In genomic region chr1:157194739-157195520, GRCh38 we compare ENCODE assay signal across 19 cellular contexts. TPM values are rescaled to one million over a fixed set of nuclear protein-coding genes. Genes with fewer than 3 reads are reported as not detected.
DNase-seq lines count a peak whose midpoint lies in the region; ATAC-seq and TF ChIP-seq lines count a peak whose summit lies in the region.
"Had no signal": no experiment of that assay in that cellular context is flagged by ENCODE, and none has a peak within 500 bp of the region (broad histone marks: within the 10 kb centered on the region; RNA-seq: fewer than 3 reads in every experiment).

No MANE protein-coding gene starts in this region.

- no peaks in the 10 kb centered on the region for H3K9me3 Mint-ChIP-seq in activated T-helper 2 cell treated with anti-CD3 and anti-CD28 coated beads, Interferon-gamma antibody, Interleukin-2, Interleukin-4, amounts not matched to agents 10 μg/mL and 5 μg/mL and 100 μg/mL, durations not matched to agents 14 hours and 24 hours and 36 hours
- no peaks in the 10 kb centered on the region for H3K9me3 Mint-ChIP-seq in mesothelial cell of epicardium
- H3K9me3 Mint-ChIP-seq: CD8-positive, alpha-beta T cell had no signal

- no peak for TF ChIP-seq CTCF in SK-N-SH (IDR thresholded peaks at IDR 0.05)
- TF ChIP-seq CTCF in sigmoid colon (IDR thresholded peaks at IDR 0.05) = no peak
- TF ChIP-seq CTCF in mesothelial cell of epicardium (IDR thresholded peaks at IDR 0.05; ENCODE audit: unreplicated experiment) = no peak

- peaks cover 62% of the 10 kb centered on the region for H3K27me3 ChIP-seq in SK-N-SH (ENCODE audit: insufficient read depth)
- peaks cover 0 to 15% (median 0%) of the 10 kb centered on the region in 3 donors for H3K27me3 ChIP-seq in sigmoid colon

- peaks cover 3% of the 10 kb centered on the region for H3F3A ChIP-seq in SK-N-SH (replicated peaks; ENCODE audit: insufficient read depth)

- H3K79me2 ChIP-seq in SK-N-SH (ENCODE audit: insufficient read depth) = no peaks in the 10 kb centered on the region

- no peaks in the 10 kb centered on the region for H3K4me1 ChIP-seq in SK-N-SH (ENCODE audit: control insufficient read depth in 1 of 2, insufficient read depth in 2 of 2, low read depth in 1 of 2, low read length in 1 of 2)
- no peaks in the 10 kb centered on the region for H3K4me1 ChIP-seq in sigmoid colon

- H3K9me2 ChIP-seq in SK-N-SH = no peaks in the 10 kb centered on the region

- intact Hi-C loops in activated T-helper 2 cell treated with anti-CD3 and anti-CD28 coated beads, Interferon-gamma antibody, Interleukin-2, Interleukin-4, amounts not matched to agents 10 μg/mL and 5 μg/mL and 100 μg/mL, durations not matched to agents 14 hours and 24 hours and 36 hours (cut with micrococcal nuclease) = no loop called here
- intact Hi-C loops in sigmoid colon (cut with DNase I) = no loop called here

- H3K9me3 ChIP-seq in SK-N-SH = no peaks in the 10 kb centered on the region
- H3K9me3 ChIP-seq in sigmoid colon = no peaks in the 10 kb centered on the region
- H3K9me3 ChIP-seq: MG63 had no signal

- no peaks in the 10 kb centered on the region for H4K20me1 ChIP-seq in SK-N-SH (ENCODE audit: insufficient read depth)

- H3K4me3 Mint-ChIP-seq in activated T-helper 2 cell treated with anti-CD3 and anti-CD28 coated beads, Interferon-gamma antibody, Interleukin-2, Interleukin-4, amounts not matched to agents 10 μg/mL and 5 μg/mL and 100 μg/mL, durations not matched to agents 14 hours and 24 hours and 36 hours (ENCODE audit: low read depth) = no peak overlapping the region
- no peak overlapping the region for H3K4me3 Mint-ChIP-seq in mesothelial cell of epicardium
- H3K4me3 Mint-ChIP-seq: CD8-positive, alpha-beta T cell had no signal

- POLR2A ChIA-PET in SK-N-SH (lab: Yijun Ruan, JAX) = no interaction called here

- no peak for TF ChIP-seq POLR2A in sigmoid colon (IDR thresholded peaks at IDR 0.05)

- peaks cover 4% of the 10 kb centered on the region for H3K4me1 Mint-ChIP-seq in activated T-helper 2 cell treated with anti-CD3 and anti-CD28 coated beads, Interferon-gamma antibody, Interleukin-2, Interleukin-4, amounts not matched to agents 10 μg/mL and 5 μg/mL and 100 μg/mL, durations not matched to agents 14 hours and 24 hours and 36 hours (ENCODE audit: low read depth)
- peaks cover 14% of the 10 kb centered on the region for H3K4me1 Mint-ChIP-seq in mesothelial cell of epicardium

- H2AFZ ChIP-seq in SK-N-SH (ENCODE audit: low read depth) = no peak overlapping the region

- no peak overlapping the region for H3K27ac ChIP-seq in SK-N-SH (ENCODE audit: low read depth in 2 of 2, low read length in 1 of 2)
- no peak overlapping the region for H3K27ac ChIP-seq in sigmoid colon
- H3K27ac ChIP-seq: 22Rv1, RWPE1 had no signal

- CTCF ChIA-PET in SK-N-SH (lab: Yijun Ruan, JAX) = interaction anchor here (0.8 to 2.2 kb wide), 6 partner anchors 9 to 300 kb away, joined by 3 to 5 read pairs (median 4); no protein-coding TSS in a partner anchor

- peak; percentile 37 for DNase-seq in SK-N-SH
- peak; percentile 4 for DNase-seq in activated T-helper 2 cell treated with anti-CD3 and anti-CD28 coated beads, Interferon-gamma antibody, Interleukin-2, Interleukin-4, amounts not matched to agents 10 μg/mL and 5 μg/mL and 100 μg/mL, durations not matched to agents 14 hours and 24 hours and 36 hours (ENCODE audit: low spot score)
- DNase-seq in islet precursor cell = peak; percentile 48
- peak; percentile 49 for DNase-seq in sigmoid colon
- no peak for DNase-seq in mesothelial cell of epicardium (ENCODE audit: low spot score in 2 of 2, unreplicated experiment in 2 of 2)
- DNase-seq in CD1c-positive myeloid dendritic cell (ENCODE audit: extremely low spot score) = no peak
- DNase-seq in kidney glomerular epithelial cell (lab: John Stamatoyannopoulos, UW) = no peak
- DNase-seq: CD8-positive, alpha-beta T cell; DMS79; GOT3; MG63; NCI-H1092; NCI-H146; NCI-H2081; NCI-H510A; PC-3 had no signal

- no peak overlapping the region for H3K27ac Mint-ChIP-seq in activated T-helper 2 cell treated with anti-CD3 and anti-CD28 coated beads, Interferon-gamma antibody, Interleukin-2, Interleukin-4, amounts not matched to agents 10 μg/mL and 5 μg/mL and 100 μg/mL, durations not matched to agents 14 hours and 24 hours and 36 hours
- H3K27ac Mint-ChIP-seq in mesothelial cell of epicardium = no peak overlapping the region
- H3K27ac Mint-ChIP-seq: CD8-positive, alpha-beta T cell had no signal

- no peak for TF ChIP-seq RAD21 in SK-N-SH (IDR thresholded peaks at IDR 0.05; ENCODE audit: low read length)

- H3K36me3 Mint-ChIP-seq in activated T-helper 2 cell treated with anti-CD3 and anti-CD28 coated beads, Interferon-gamma antibody, Interleukin-2, Interleukin-4, amounts not matched to agents 10 μg/mL and 5 μg/mL and 100 μg/mL, durations not matched to agents 14 hours and 24 hours and 36 hours (ENCODE audit: low read depth) = no peaks in the 10 kb centered on the region
- no peaks in the 10 kb centered on the region for H3K36me3 Mint-ChIP-seq in mesothelial cell of epicardium
- H3K36me3 Mint-ChIP-seq: CD8-positive, alpha-beta T cell had no signal

- H3K4me2 ChIP-seq in SK-N-SH = no peak overlapping the region

- ATAC-seq in SK-N-SH treated with all-trans-retinoic acid at 6 μM for 48 hours = no peak
- ATAC-seq: CD8-positive, alpha-beta T cell; PC-3 had no signal

- TF ChIP-seq EP300 in SK-N-SH (IDR thresholded peaks at IDR 0.05; ENCODE audit: borderline replicate concordance in 1 of 2, low read depth in 1 of 2, low read length in 1 of 2) = no peak
- no peak for TF ChIP-seq EP300 in sigmoid colon (IDR thresholded peaks at IDR 0.05)

- WGBS in SK-N-SH (ENCODE audit: low lambda C conversion rate) = 20% methylated on average over 1 of the region's 67 CpGs
- 46 to 82% methylated on average over 67 of the region's 67 CpGs for WGBS in sigmoid colon, 2 donors

- H3K9ac ChIP-seq in SK-N-SH = no peak overlapping the region

- H3K36me3 ChIP-seq in SK-N-SH (replicated peaks in 1 of 2; ENCODE audit: control insufficient read depth in 1 of 2, insufficient read depth in 2 of 2, low read length in 1 of 2) (no peaks in the 10 kb centered on the region), sigmoid colon (no peaks in the 10 kb centered on the region)
- H3K36me3 ChIP-seq: MG63 had no signal

- no peak overlapping the region for H3K4me3 ChIP-seq in SK-N-SH (ENCODE audit: low read depth in 2 of 2, low read length in 1 of 2)
- H3K4me3 ChIP-seq in sigmoid colon = no peak overlapping the region
- H3K4me3 ChIP-seq: MG63 had no signal

- H3K27me3 Mint-ChIP-seq in activated T-helper 2 cell treated with anti-CD3 and anti-CD28 coated beads, Interferon-gamma antibody, Interleukin-2, Interleukin-4, amounts not matched to agents 10 μg/mL and 5 μg/mL and 100 μg/mL, durations not matched to agents 14 hours and 24 hours and 36 hours (ENCODE audit: low read depth) = peaks cover 25% of the 10 kb centered on the region
- H3K27me3 Mint-ChIP-seq in mesothelial cell of epicardium (ENCODE audit: low read depth) = no peaks in the 10 kb centered on the region

TF ChIP-seq in SK-N-SH, 30 proteins besides CTCF, POLR2A, EP300 and RAD21:
- TF ChIP-seq, protein P1, sequence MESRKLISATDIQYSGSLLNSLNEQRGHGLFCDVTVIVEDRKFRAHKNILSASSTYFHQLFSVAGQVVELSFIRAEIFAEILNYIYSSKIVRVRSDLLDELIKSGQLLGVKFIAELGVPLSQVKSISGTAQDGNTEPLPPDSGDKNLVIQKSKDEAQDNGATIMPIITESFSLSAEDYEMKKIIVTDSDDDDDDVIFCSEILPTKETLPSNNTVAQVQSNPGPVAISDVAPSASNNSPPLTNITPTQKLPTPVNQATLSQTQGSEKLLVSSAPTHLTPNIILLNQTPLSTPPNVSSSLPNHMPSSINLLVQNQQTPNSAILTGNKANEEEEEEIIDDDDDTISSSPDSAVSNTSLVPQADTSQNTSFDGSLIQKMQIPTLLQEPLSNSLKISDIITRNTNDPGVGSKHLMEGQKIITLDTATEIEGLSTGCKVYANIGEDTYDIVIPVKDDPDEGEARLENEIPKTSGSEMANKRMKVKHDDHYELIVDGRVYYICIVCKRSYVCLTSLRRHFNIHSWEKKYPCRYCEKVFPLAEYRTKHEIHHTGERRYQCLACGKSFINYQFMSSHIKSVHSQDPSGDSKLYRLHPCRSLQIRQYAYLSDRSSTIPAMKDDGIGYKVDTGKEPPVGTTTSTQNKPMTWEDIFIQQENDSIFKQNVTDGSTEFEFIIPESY (IDR thresholded peaks at IDR 0.05; ENCODE audit: borderline replicate concordance, low read depth) = no peak

TF ChIP-seq in SK-N-SH treated with all-trans-retinoic acid at 6 μM for 48 hours, 23 proteins besides CTCF, POLR2A, EP300 and RAD21 (continues in another document):
- TF ChIP-seq, protein P2, sequence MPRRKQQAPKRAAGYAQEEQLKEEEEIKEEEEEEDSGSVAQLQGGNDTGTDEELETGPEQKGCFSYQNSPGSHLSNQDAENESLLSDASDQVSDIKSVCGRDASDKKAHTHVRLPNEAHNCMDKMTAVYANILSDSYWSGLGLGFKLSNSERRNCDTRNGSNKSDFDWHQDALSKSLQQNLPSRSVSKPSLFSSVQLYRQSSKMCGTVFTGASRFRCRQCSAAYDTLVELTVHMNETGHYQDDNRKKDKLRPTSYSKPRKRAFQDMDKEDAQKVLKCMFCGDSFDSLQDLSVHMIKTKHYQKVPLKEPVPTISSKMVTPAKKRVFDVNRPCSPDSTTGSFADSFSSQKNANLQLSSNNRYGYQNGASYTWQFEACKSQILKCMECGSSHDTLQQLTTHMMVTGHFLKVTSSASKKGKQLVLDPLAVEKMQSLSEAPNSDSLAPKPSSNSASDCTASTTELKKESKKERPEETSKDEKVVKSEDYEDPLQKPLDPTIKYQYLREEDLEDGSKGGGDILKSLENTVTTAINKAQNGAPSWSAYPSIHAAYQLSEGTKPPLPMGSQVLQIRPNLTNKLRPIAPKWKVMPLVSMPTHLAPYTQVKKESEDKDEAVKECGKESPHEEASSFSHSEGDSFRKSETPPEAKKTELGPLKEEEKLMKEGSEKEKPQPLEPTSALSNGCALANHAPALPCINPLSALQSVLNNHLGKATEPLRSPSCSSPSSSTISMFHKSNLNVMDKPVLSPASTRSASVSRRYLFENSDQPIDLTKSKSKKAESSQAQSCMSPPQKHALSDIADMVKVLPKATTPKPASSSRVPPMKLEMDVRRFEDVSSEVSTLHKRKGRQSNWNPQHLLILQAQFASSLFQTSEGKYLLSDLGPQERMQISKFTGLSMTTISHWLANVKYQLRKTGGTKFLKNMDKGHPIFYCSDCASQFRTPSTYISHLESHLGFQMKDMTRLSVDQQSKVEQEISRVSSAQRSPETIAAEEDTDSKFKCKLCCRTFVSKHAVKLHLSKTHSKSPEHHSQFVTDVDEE (CRISPR knock-in tag; IDR thresholded peaks at IDR 0.05) = no peak
- TF ChIP-seq ZFP30 (CRISPR knock-in tag; IDR thresholded peaks at IDR 0.05) (no peak), GLIS3 (CRISPR knock-in tag; IDR thresholded peaks at IDR 0.05) (no peak)

RNA-seq across cellular contexts. Expression of gene ETV3, which starts 56.7 kb away (rescaled TPM):
- 5.4 and 8.5 TPM in 2 replicates for polyA plus RNA-seq in SK-N-SH (2012; rRNA removed)
- polyA plus RNA-seq in SK-N-SH (2012; cell fraction: cytosol; rRNA removed) = 5.2 and 5.6 TPM in 2 replicates
- polyA plus RNA-seq in SK-N-SH (2012; cell fraction: nucleus; rRNA removed) = 9.4 and 16.2 TPM in 2 replicates
- 240 TPM in 2 replicates for total RNA-seq in activated T-helper 2 cell treated with anti-CD3 and anti-CD28 coated beads, Interferon-gamma antibody, Interleukin-2, Interleukin-4, amounts not matched to agents 10 μg/mL and 5 μg/mL and 100 μg/mL, durations not matched to agents 14 hours and 24 hours and 36 hours
- 10 to 100 TPM; 14.1 to 20.2 (median 17.6) TPM for total RNA-seq in sigmoid colon
- polyA plus RNA-seq in sigmoid colon = 10 to 100 TPM in 1 of 3 donors, 1 to 10 TPM in 2; 6.6 to 12.4 (median 9.0) TPM
- 57.8 to 61.7 TPM (median 60.6 TPM) in 3 replicates for total RNA-seq in mesothelial cell of epicardium

Comparison
In these comparisons a context has a peak if more than half of its experiments do, and no peak if none do; other contexts are left out.
1. DNase-seq: peak in SK-N-SH (single experiment), activated T-helper 2 cell treated with anti-CD3 and anti-CD28 coated beads, Interferon-gamma antibody, Interleukin-2, Interleukin-4, amounts not matched to agents 10 μg/mL and 5 μg/mL and 100 μg/mL, durations not matched to agents 14 hours and 24 hours and 36 hours (single experiment), islet precursor cell (single experiment) and sigmoid colon (single experiment); none in mesothelial cell of epicardium (0 of 2), CD1c-positive myeloid dendritic cell (single experiment) and kidney glomerular epithelial cell (single experiment).